In the genomic region with DNA sequence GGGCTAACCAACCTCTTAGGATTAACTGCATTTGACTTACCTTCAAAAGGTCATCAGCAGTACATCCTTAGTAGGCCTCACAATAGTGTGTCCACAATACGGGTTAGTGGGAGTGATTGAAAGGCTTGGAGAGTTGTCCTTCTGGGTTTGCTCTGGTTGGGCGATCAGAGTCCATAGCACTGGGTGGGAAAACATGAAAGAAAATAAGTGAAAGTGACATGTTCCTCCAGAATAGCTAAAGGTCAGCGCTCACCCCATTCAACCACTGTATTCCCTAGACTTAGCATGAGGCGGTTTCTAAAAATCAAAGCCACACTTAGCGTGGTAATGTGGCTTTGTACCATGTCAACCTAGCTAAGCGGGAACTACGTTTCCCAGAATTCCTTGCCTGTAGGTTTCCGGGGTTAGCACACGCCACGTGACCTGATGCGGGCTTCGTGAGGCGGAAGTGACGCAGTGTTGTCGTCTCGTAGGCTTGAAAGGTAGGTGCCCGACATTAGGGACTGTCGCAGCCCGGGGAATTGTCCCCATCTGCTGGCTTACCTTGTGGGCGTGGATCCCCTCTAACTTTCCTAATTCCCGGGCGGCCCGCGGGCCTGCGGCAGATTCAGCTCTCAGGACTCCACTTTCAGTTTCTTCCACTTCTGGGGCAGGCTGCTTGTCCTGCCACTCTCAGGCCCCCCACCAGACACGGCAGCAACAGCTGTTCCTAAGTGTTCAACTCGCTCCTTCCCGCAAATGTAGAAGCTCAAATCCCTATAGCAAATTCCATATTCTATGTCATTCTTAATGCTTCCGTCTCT, we compare ENCODE assay signal across 7 cellular contexts.
DNase-seq lines count a peak whose midpoint lies in the region; ATAC-seq and TF ChIP-seq lines count a peak whose summit lies in the region.

No MANE protein-coding gene starts in this region.

- TF ChIP-seq CTCF in astrocyte of the spinal cord (IDR thresholded peaks at IDR 0.05; ENCODE audit: low read depth, low read length) = peak; percentile 7
- no peak for TF ChIP-seq CTCF in retinal pigment epithelial cell (conservative IDR thresholded peaks at IDR 0.05; ENCODE audit: low read depth, low read length)

- H3K4me3 ChIP-seq in astrocyte of the spinal cord (ENCODE audit: low read depth, low read length) = peak overlapping the region; percentile 70
- H3K4me3 ChIP-seq in retinal pigment epithelial cell (ENCODE audit: low read length) = peak overlapping the region; percentile 87

- peak; percentile 91 for DNase-seq in NCI-H1694 treated with DMSO at 0.1 percent for 48 hours (lab: John Stamatoyannopoulos, UW)
- DNase-seq in T-helper 22 cell (ENCODE audit: low read depth) = peak; percentile 83
- DNase-seq in astrocyte of the spinal cord (ENCODE audit: low read depth, low spot score) = peak; percentile 87
- DNase-seq in hypothalamus (lab: John Stamatoyannopoulos, UW) = peak; percentile 21 to 95 (median 81)
- DNase-seq in retinal pigment epithelial cell (ENCODE audit: low read depth) = peak; percentile 66

- ATAC-seq in GM18499 (IDR thresholded peaks at IDR 0.05; ENCODE audit: insufficient read depth, unreplicated experiment) (peak; percentile 87), HG02938 (IDR thresholded peaks at IDR 0.05; ENCODE audit: unreplicated experiment) (peak; percentile 97)

- in situ Hi-C loops in astrocyte of the spinal cord (cut with HindIII; ENCODE audit: low sequenced_read_pairs) = no loop called here

Comparison
In these comparisons a context has a peak if more than half of its experiments do, and no peak if none do; other contexts are left out.
1. Peak in every context shown above with its lines: DNase-seq, ATAC-seq and H3K4me3 ChIP-seq.